Comparison of ENCODE assay signal across 8 cellular contexts in the genomic region with DNA sequence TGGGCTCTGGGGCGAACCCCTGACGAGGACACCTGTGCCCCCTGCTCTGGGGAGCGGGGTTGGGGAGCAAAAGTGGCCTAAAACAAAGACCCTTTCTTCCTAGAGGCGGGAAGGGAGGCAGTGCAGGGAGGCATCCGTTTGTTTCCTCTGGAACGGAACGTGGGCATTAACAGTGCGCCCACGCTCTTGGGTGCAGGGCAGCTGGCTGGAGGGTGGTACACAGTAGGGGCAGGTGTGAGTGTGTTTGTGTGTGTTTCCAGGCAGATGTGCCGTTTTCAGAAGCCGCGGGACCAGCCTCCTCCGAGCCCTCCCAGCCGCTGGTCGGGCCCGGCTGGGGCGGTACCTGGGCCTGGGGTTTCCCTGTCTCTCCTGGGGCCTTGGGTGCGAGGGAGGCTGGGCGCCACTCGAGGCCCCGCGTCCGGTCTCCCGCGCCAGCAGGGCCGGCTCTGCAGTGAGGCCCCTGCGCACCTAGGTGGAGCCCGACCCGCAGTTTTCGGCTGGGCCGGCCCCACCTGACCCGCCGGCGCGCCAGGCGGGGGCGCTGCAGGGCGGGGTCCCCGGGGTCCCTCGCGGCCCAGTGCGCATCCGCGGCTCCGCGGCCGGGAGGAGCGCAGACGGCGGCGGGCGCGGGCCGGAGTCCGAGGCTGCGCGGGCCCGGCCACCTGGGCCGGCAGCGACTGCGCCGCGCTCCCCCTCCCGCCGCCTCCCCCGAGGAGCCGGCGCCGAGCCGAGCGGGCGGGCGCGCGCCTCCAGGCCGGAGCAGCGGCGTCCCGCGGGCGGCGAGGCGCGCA.
A peak's percentile ranks its signal among the peaks of the same experiment; 100 is the strongest.
DNase-seq lines count a peak whose midpoint lies in the region; ATAC-seq, FAIRE-seq and TF ChIP-seq lines count a peak whose summit lies in the region.

No MANE protein-coding gene starts in this region.

- no peak overlapping the region for H3K9ac ChIP-seq in MM.1S (ENCODE audit: low read length)

- H3K79me2 ChIP-seq in MM.1S (ENCODE audit: low read length), result peaks cover 15% of the 10 kb centered on the region

- no peak overlapping the region for H3K27ac ChIP-seq in MM.1S (ENCODE audit: low read length)
- H3K27ac ChIP-seq in right lobe of liver, result no peak overlapping the region
- no peak overlapping the region for H3K27ac ChIP-seq in small intestine (ENCODE audit: low read depth in 1 of 2, low read length in 1 of 2)

- H3K4me3 ChIP-seq in MM.1S (ENCODE audit: low read length), result no peak overlapping the region
- no peak overlapping the region for H3K4me3 ChIP-seq in right lobe of liver
- no peak overlapping the region for H3K4me3 ChIP-seq in small intestine (ENCODE audit: low read depth in 1 of 2, low read length in 2 of 2)

- no peaks in the 10 kb centered on the region for H3K9me2 ChIP-seq in MM.1S (replicated peaks; ENCODE audit: insufficient read depth, low read length)

- intact Hi-C loops in right lobe of liver (cut with DNase I), result loop anchor here in 1 of 2 donors (5.0 kb wide), 1 partner anchor 727 kb away; no protein-coding TSS in a partner anchor

- H3K4me1 Mint-ChIP-seq in type B pancreatic cell (ENCODE audit: unreplicated experiment), result peaks cover 12% of the 10 kb centered on the region

- H3K27me3 Mint-ChIP-seq in type B pancreatic cell, result peaks cover 33% of the 10 kb centered on the region

- H3K27ac Mint-ChIP-seq in type B pancreatic cell, result no peak overlapping the region

- H3K4me3 Mint-ChIP-seq in type B pancreatic cell, result peak overlapping the region; percentile 86

- H3K36me3 ChIP-seq in MM.1S (replicated peaks; ENCODE audit: insufficient read depth, low read length), result no peaks in the 10 kb centered on the region
- no peaks in the 10 kb centered on the region for H3K36me3 ChIP-seq in right lobe of liver
- H3K36me3 ChIP-seq in small intestine (ENCODE audit: control insufficient read depth in 2 of 2, insufficient read depth in 2 of 2, low read length in 2 of 2), result no peaks in the 10 kb centered on the region

- no peaks in the 10 kb centered on the region for H3K27me3 ChIP-seq in MM.1S (replicated peaks; ENCODE audit: insufficient read depth, low read length)
- H3K27me3 ChIP-seq in right lobe of liver, result peaks cover 0 to 10% of the 10 kb centered on the region in 2 donors
- peaks cover 14 to 15% of the 10 kb centered on the region in 2 donors for H3K27me3 ChIP-seq in small intestine (ENCODE audit: control insufficient read depth in 2 of 2, insufficient read depth in 2 of 2, low read length in 2 of 2)

- H3F3A ChIP-seq in MM.1S (ENCODE audit: insufficient read depth, low read length), result peaks cover 2% of the 10 kb centered on the region; the same call in 1 of the 2 replicates

- H4K20me1 ChIP-seq in MM.1S (ENCODE audit: insufficient read depth, low read length), result no peaks in the 10 kb centered on the region

- peak; percentile 70 for DNase-seq in D341Med (ENCODE audit: low spot score)
- DNase-seq in MM.1S, result peak; percentile 70
- peak; percentile 84 for DNase-seq in astrocyte of the hippocampus (ENCODE audit: low read depth, low spot score)
- DNase-seq in right lobe of liver, result no peak
- peak; percentile 88 for DNase-seq in type B pancreatic cell (ENCODE audit: extremely low spot score, unreplicated experiment)
- DNase-seq in small intestine, result no peak
- no peak for DNase-seq in HK-2 (ENCODE audit: unreplicated experiment)

- no peak for FAIRE-seq in small intestine (lab: Jason Lieb, UNC)

- peaks cover 7% of the 10 kb centered on the region for H3K36me3 Mint-ChIP-seq in type B pancreatic cell

- H3K9me3 ChIP-seq in MM.1S (replicated peaks; ENCODE audit: insufficient read depth, low read length), result no peaks in the 10 kb centered on the region
- no peaks in the 10 kb centered on the region for H3K9me3 ChIP-seq in right lobe of liver
- no peaks in the 10 kb centered on the region for H3K9me3 ChIP-seq in small intestine (ENCODE audit: control insufficient read depth, low read depth)

- ATAC-seq in right lobe of liver (peak in 3 of 4 donors; percentile 38 to 83 (median 57)), GM18873 (IDR thresholded peaks at IDR 0.05; ENCODE audit: low FRiP score, unreplicated experiment) (no peak)

- no peak for TF ChIP-seq POLR2A in right lobe of liver (IDR thresholded peaks at IDR 0.05)

- H3K4me1 ChIP-seq in MM.1S (ENCODE audit: low read length), result no peaks in the 10 kb centered on the region
- no peaks in the 10 kb centered on the region for H3K4me1 ChIP-seq in right lobe of liver
- H3K4me1 ChIP-seq in small intestine (ENCODE audit: control insufficient read depth in 2 of 2, insufficient read depth in 1 of 2, low read depth in 1 of 2, low read length in 1 of 2), result no peaks in the 10 kb centered on the region

- TF ChIP-seq CTCF in MM.1S (IDR thresholded peaks at IDR 0.05; ENCODE audit: low read length), result peak; percentile 50
- TF ChIP-seq CTCF in right lobe of liver (IDR thresholded peaks at IDR 0.05), result peak in 2 of 4 donors; percentile 24 to 57
- TF ChIP-seq CTCF in type B pancreatic cell (conservative IDR thresholded peaks at IDR 0.05), result peak; percentile 74

- 25% methylated on average over 12 of the region's 84 CpGs for WGBS in right lobe of liver (ENCODE audit: insufficient coverage, low coverage, low lambda C conversion rate, missing lambda C conversion rate)
- 9 to 22% (median 20%) methylated on average over 37 to 84 of the region's 84 CpGs for WGBS in small intestine, 3 donors

- no peak overlapping the region for H3K4me2 ChIP-seq in MM.1S (ENCODE audit: low read depth, low read length)

- H3K9me3 Mint-ChIP-seq in type B pancreatic cell, result peaks cover 4% of the 10 kb centered on the region

- no peak overlapping the region for H2AFZ ChIP-seq in MM.1S (ENCODE audit: low read length)

Comparison
In these comparisons a context has a peak if more than half of its experiments do, and no peak if none do; other contexts are left out.
1. DNase-seq: peak in D341Med (single experiment), MM.1S (single experiment), astrocyte of the hippocampus (single experiment) and type B pancreatic cell (single experiment); none in right lobe of liver (0 of 3), small intestine (single experiment) and HK-2 (single experiment).